In the genomic region with DNA sequence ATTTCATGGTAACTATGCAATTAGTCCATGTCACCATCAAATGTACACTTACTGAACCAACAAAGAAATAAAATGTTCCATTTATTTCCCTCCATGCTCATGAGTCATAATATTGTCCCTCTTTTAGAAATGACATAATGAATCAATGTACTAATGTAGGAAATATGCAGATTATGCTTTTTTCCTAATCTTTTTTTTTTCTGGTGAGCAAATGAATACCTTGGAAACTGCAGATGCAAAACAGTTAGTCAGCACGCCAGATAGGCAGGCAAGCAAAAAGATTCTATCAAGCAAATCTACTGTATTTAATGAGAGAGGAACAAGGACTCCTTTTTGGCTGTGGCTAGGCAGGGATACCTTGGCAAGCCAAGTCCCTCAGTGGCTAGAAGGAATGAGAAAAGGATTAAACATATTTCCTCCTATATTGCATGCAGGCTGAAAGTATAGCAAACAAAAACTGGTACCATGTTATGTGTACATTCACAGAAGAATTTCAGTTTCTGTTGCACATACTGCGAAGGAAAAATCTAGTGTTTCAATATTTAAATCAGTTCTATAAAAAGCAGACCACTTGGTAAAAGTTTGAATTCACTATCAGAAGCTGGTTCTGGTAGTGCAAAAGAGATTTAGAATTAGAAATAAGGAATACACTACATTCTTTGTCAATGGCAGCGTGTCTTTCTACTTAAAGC, we compare ENCODE assay signal across 9 cellular contexts.
DNase-seq lines count a peak whose midpoint lies in the region; ATAC-seq and TF ChIP-seq lines count a peak whose summit lies in the region.
"Had no signal": no experiment of that assay in that cellular context is flagged by ENCODE, and none has a peak within 500 bp of the region (broad histone marks: within the 10 kb centered on the region; RNA-seq: fewer than 3 reads in every experiment).

No MANE protein-coding gene starts in this region.

- peak overlapping the region in 3 of 5 experiments; percentile 32 to 70 (median 69) for H3K27ac Mint-ChIP-seq in brain

- WGBS in smooth muscle cell (ENCODE audit: low lambda C conversion rate) = 65% methylated on average over 3 of the region's 3 CpGs

- H3K79me2 ChIP-seq in smooth muscle cell (ENCODE audit: low read depth) = no peaks in the 10 kb centered on the region

- peaks cover 47% of the 10 kb centered on the region for H3K4me1 Mint-ChIP-seq in brain

- peak overlapping the region; percentile 86 for H3K9ac ChIP-seq in smooth muscle cell (ENCODE audit: low read depth)

- no peaks in the 10 kb centered on the region for H3K36me3 Mint-ChIP-seq in brain

- peak overlapping the region in 2 of 5 experiments; percentile 20 to 57 for H3K4me3 Mint-ChIP-seq in brain

- H3K4me3 ChIP-seq in smooth muscle cell = no peak overlapping the region

- no peaks in the 10 kb centered on the region for H3K27me3 ChIP-seq in smooth muscle cell (ENCODE audit: low read depth)

- DNase-seq in HS-5 (ENCODE audit: low read depth) (peak; percentile 54), smooth muscle cell (lab: John Stamatoyannopoulos, UW; ENCODE audit: unreplicated experiment) (no peak), SW480 (ENCODE audit: low spot score) (no peak)
- DNase-seq: activated CD8-positive, alpha-beta memory T cell treated with anti-CD3 and anti-CD28 coated beads, Interleukin-2, amount 50 U/mL, for 48 hours; NCI-H187 had no signal

- H3K36me3 ChIP-seq in smooth muscle cell (ENCODE audit: low read depth) = no peaks in the 10 kb centered on the region

- ATAC-seq in GM19395 (IDR thresholded peaks at IDR 0.05; ENCODE audit: unreplicated experiment) (peak; percentile 84), HG03039 (IDR thresholded peaks at IDR 0.05; ENCODE audit: unreplicated experiment) (no peak), GM21825 (IDR thresholded peaks at IDR 0.05; ENCODE audit: unreplicated experiment) (no peak)

- H3F3A ChIP-seq in smooth muscle cell (ENCODE audit: low read depth) = peaks cover 7% of the 10 kb centered on the region

- peaks cover 0 to 4% (median 0%) of the 10 kb centered on the region in 5 experiments for H3K9me3 Mint-ChIP-seq in brain

- TF ChIP-seq CTCF in brain (conservative IDR thresholded peaks at IDR 0.05) = no peak
- no peak for TF ChIP-seq CTCF in smooth muscle cell (IDR thresholded peaks at IDR 0.05; ENCODE audit: borderline replicate concordance, insufficient read depth, poor library complexity, severe bottlenecking)

- peak overlapping the region; percentile 80 for H3K4me2 ChIP-seq in smooth muscle cell

- peak overlapping the region; percentile 2 for H2AFZ ChIP-seq in smooth muscle cell (ENCODE audit: low read depth)

- no peaks in the 10 kb centered on the region for H3K27me3 Mint-ChIP-seq in brain

- H3K27ac ChIP-seq in smooth muscle cell (ENCODE audit: low read depth) = peak overlapping the region; percentile 98

- no peaks in the 10 kb centered on the region for H4K20me1 ChIP-seq in smooth muscle cell (ENCODE audit: low read depth)

- H3K4me1 ChIP-seq in smooth muscle cell (ENCODE audit: low read depth) = peaks cover 36% of the 10 kb centered on the region

- H3K9me3 ChIP-seq in smooth muscle cell (replicated peaks; ENCODE audit: low read depth) = no peaks in the 10 kb centered on the region
